In the genomic region with DNA sequence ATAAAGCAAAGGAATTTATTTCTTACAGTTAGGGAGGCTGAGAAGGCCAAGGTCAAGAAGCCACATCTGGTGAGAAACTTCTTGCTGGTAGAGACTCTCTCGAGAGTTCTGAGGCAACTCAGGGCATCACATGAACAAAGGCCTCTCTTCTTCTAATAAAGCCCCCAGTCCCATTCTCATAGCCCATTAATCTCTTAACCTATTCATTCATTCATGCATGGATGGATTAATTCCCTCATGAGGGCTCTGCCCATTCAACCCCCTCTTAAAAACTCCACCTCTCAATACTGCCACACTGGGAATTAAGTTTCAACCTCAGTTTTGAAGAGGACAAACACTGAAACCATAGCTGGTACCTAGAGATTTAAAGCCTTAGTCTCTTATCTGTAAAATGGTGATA, we compare ENCODE assay signal across 29 cellular contexts.
"Had no signal": no experiment of that assay in that cellular context is flagged by ENCODE, and none has a peak within 500 bp of the region (broad histone marks: within the 10 kb centered on the region; RNA-seq: fewer than 3 reads in every experiment).

No MANE protein-coding gene starts in this region.

- H3K9me3 Mint-ChIP-seq: activated CD4-positive, alpha-beta T cell treated with anti-CD3 and anti-CD28 coated beads, Interleukin-2, amount 10 ng/mL, durations not matched to agents 24 days and 14 days; activated CD8-positive, alpha-beta T cell treated with anti-CD3 and anti-CD28 coated beads for 36 hours; activated naive CD8-positive, alpha-beta T cell treated with anti-CD3 and anti-CD28 coated beads for 36 hours; activated T-helper 17 cell treated with anti-CD3 and anti-CD28 coated beads, Interleukin-2, amount 50 U/mL, for 72 hours; T-helper 1 cell treated with Interleukin-12 subunit alpha and Interleukin-12 subunit beta and Interleukin-4 antibody, amounts not matched to agents 30 μg/mL and 1 μg/mL, for 36 hours; T-helper 2 cell treated with Interferon-gamma antibody and Interleukin-4, amounts not matched to agents 5 μg/mL and 100 μg/mL, for 36 hours had no signal

- DNase-seq: activated CD4-positive, alpha-beta T cell treated with anti-CD3 and anti-CD28 coated beads, Interleukin-2, amount 10 ng/mL, durations not matched to agents 24 days and 14 days; activated CD4-positive, alpha-beta T cell treated with anti-CD3 and anti-CD28 coated beads, Interleukin-2, amount 50 U/mL, for 4 hours; activated CD8-positive, alpha-beta T cell treated with anti-CD3 and anti-CD28 coated beads for 36 hours; activated effector memory CD4-positive, alpha-beta T cell treated with anti-CD3 and anti-CD28 coated beads, Interleukin-2, amount 50 U/mL, for 16 hours; activated naive CD4-positive, alpha-beta T cell; activated naive CD4-positive, alpha-beta T cell treated with anti-CD3 and anti-CD28 coated beads, Interleukin-2, amount 50 U/mL, for 16 hours; activated naive CD8-positive, alpha-beta T cell treated with anti-CD3 and anti-CD28 coated beads for 36 hours; activated T-cell treated with anti-CD3 and anti-CD28 coated beads, Interleukin-2, amount 50 U/mL, for 1 hour; activated T-cell treated with anti-CD3 and anti-CD28 coated beads, Interleukin-2, amount 50 U/mL, for 72 hours; amniotic stem cell; aorta; brain microvascular endothelial cell; central memory CD4-positive, alpha-beta T cell; MM.1S; MV-4-11; NCI-H1092; NCI-H1694; NCI-H2029; NCI-H345; NCI-H526 treated with DMSO at 0.1 percent for 48 hours; NCI-H774; SHP77; SJCRH30 had no signal

- H3K36me3 Mint-ChIP-seq: activated naive CD8-positive, alpha-beta T cell treated with anti-CD3 and anti-CD28 coated beads for 36 hours had no signal

- ATAC-seq: activated CD8-positive, alpha-beta T cell treated with anti-CD3 and anti-CD28 coated beads for 36 hours; activated T-cell treated with anti-CD3 and anti-CD28 coated beads, Interleukin-2, amount 50 U/mL, for 72 hours; activated T-helper 17 cell treated with anti-CD3 and anti-CD28 coated beads, Interleukin-2, amount 50 U/mL, for 72 hours; Panc1 had no signal

- H3K27ac Mint-ChIP-seq: activated CD4-positive, alpha-beta T cell treated with anti-CD3 and anti-CD28 coated beads, Interleukin-2, amount 10 ng/mL, durations not matched to agents 24 days and 14 days; activated CD8-positive, alpha-beta T cell treated with anti-CD3 and anti-CD28 coated beads for 36 hours; activated naive CD8-positive, alpha-beta T cell treated with anti-CD3 and anti-CD28 coated beads for 36 hours; activated T-cell treated with anti-CD3 and anti-CD28 coated beads, Interleukin-2, amount 50 U/mL, for 72 hours; activated T-helper 17 cell treated with anti-CD3 and anti-CD28 coated beads, Interleukin-2, amount 50 U/mL, for 72 hours; T-helper 1 cell treated with Interleukin-12 subunit alpha and Interleukin-12 subunit beta and Interleukin-4 antibody, amounts not matched to agents 30 μg/mL and 1 μg/mL, for 36 hours; T-helper 2 cell treated with Interferon-gamma antibody and Interleukin-4, amounts not matched to agents 5 μg/mL and 100 μg/mL, for 36 hours had no signal

- H3K9ac ChIP-seq: KMS-11 had no signal

- H3K36me3 ChIP-seq: brain microvascular endothelial cell, SJCRH30 had no signal

- H3K4me1 ChIP-seq: SJCRH30 had no signal

- H3K4me1 Mint-ChIP-seq: activated CD4-positive, alpha-beta T cell treated with anti-CD3 and anti-CD28 coated beads, Interleukin-2, amount 10 ng/mL, durations not matched to agents 24 days and 14 days; activated naive CD8-positive, alpha-beta T cell treated with anti-CD3 and anti-CD28 coated beads for 36 hours; activated T-helper 17 cell treated with anti-CD3 and anti-CD28 coated beads, Interleukin-2, amount 50 U/mL, for 72 hours had no signal

- H3K4me2 ChIP-seq: KMS-11 had no signal

- H3K27me3 ChIP-seq: brain microvascular endothelial cell had no signal

- H3K27me3 Mint-ChIP-seq: activated CD4-positive, alpha-beta T cell treated with anti-CD3 and anti-CD28 coated beads, Interleukin-2, amount 10 ng/mL, durations not matched to agents 24 days and 14 days; activated CD8-positive, alpha-beta T cell treated with anti-CD3 and anti-CD28 coated beads for 36 hours; activated naive CD8-positive, alpha-beta T cell treated with anti-CD3 and anti-CD28 coated beads for 36 hours; activated T-helper 17 cell treated with anti-CD3 and anti-CD28 coated beads, Interleukin-2, amount 50 U/mL, for 72 hours had no signal

- H3K9me3 ChIP-seq: SJCRH30 had no signal

- H3K27ac ChIP-seq: brain microvascular endothelial cell, KMS-11, SJCRH30, SK-N-MC had no signal

- H3K4me3 ChIP-seq: SJCRH30, SK-N-MC had no signal

- H3K4me3 Mint-ChIP-seq: activated CD4-positive, alpha-beta T cell treated with anti-CD3 and anti-CD28 coated beads, Interleukin-2, amount 10 ng/mL, durations not matched to agents 24 days and 14 days; activated CD8-positive, alpha-beta T cell treated with anti-CD3 and anti-CD28 coated beads for 36 hours; activated naive CD8-positive, alpha-beta T cell treated with anti-CD3 and anti-CD28 coated beads for 36 hours; activated T-cell treated with anti-CD3 and anti-CD28 coated beads, Interleukin-2, amount 50 U/mL, for 72 hours; activated T-helper 17 cell treated with anti-CD3 and anti-CD28 coated beads, Interleukin-2, amount 50 U/mL, for 72 hours; T-helper 1 cell treated with Interleukin-12 subunit alpha and Interleukin-12 subunit beta and Interleukin-4 antibody, amounts not matched to agents 30 μg/mL and 1 μg/mL, for 36 hours; T-helper 2 cell treated with Interferon-gamma antibody and Interleukin-4, amounts not matched to agents 5 μg/mL and 100 μg/mL, for 36 hours had no signal
